13 cellular contexts compared by ENCODE assay signal in genomic region chr1:214537872-214538473, GRCh38.
"Had no signal": no experiment of that assay in that cellular context is flagged by ENCODE, and none has a peak within 500 bp of the region (broad histone marks: within the 10 kb centered on the region; RNA-seq: fewer than 3 reads in every experiment).

No MANE protein-coding gene starts in this region.

- H3K27ac ChIP-seq: pancreas had no signal

- H3K9me3 Mint-ChIP-seq: activated CD4-positive, alpha-beta T cell treated with anti-CD3 and anti-CD28 coated beads, Interleukin-2, amount 10 ng/mL, durations not matched to agents 24 days and 14 days; activated naive CD4-positive, alpha-beta T cell treated with anti-CD3 and anti-CD28 coated beads for 36 hours; activated naive CD8-positive, alpha-beta T cell treated with anti-CD3 and anti-CD28 coated beads, Interleukin-2, amount 50 U/mL, for 24 hours; stimulated activated effector memory CD8-positive, alpha-beta T cell treated with anti-CD3 and anti-CD28 coated beads, Interleukin-12 subunit alpha, Interleukin-12 subunit beta, amount 100 ng/mL, for 72 hours had no signal

- H3K27me3 ChIP-seq: pancreas had no signal

- H3K27ac Mint-ChIP-seq: activated CD4-positive, alpha-beta T cell treated with anti-CD3 and anti-CD28 coated beads, Interleukin-2, amount 10 ng/mL, durations not matched to agents 24 days and 14 days; activated naive CD4-positive, alpha-beta T cell treated with anti-CD3 and anti-CD28 coated beads for 36 hours; activated naive CD8-positive, alpha-beta T cell treated with anti-CD3 and anti-CD28 coated beads, Interleukin-2, amount 50 U/mL, for 24 hours; stimulated activated effector memory CD8-positive, alpha-beta T cell treated with anti-CD3 and anti-CD28 coated beads, Interleukin-12 subunit alpha, Interleukin-12 subunit beta, amount 100 ng/mL, for 72 hours had no signal

- H3K4me3 Mint-ChIP-seq: activated CD4-positive, alpha-beta T cell treated with anti-CD3 and anti-CD28 coated beads, Interleukin-2, amount 10 ng/mL, durations not matched to agents 24 days and 14 days; activated naive CD4-positive, alpha-beta T cell treated with anti-CD3 and anti-CD28 coated beads for 36 hours; activated naive CD8-positive, alpha-beta T cell treated with anti-CD3 and anti-CD28 coated beads, Interleukin-2, amount 50 U/mL, for 24 hours; stimulated activated effector memory CD8-positive, alpha-beta T cell treated with anti-CD3 and anti-CD28 coated beads, Interleukin-12 subunit alpha, Interleukin-12 subunit beta, amount 100 ng/mL, for 72 hours had no signal

- H3K9me3 ChIP-seq: pancreas had no signal

- ATAC-seq: activated naive CD8-positive, alpha-beta T cell treated with anti-CD3 and anti-CD28 coated beads, Interleukin-2, amount 50 U/mL, for 24 hours; pancreas; stimulated activated effector memory CD8-positive, alpha-beta T cell treated with anti-CD3 and anti-CD28 coated beads, Interleukin-12 subunit alpha, Interleukin-12 subunit beta, amount 100 ng/mL, for 72 hours had no signal

- H3K4me3 ChIP-seq: pancreas had no signal

- H3K36me3 Mint-ChIP-seq: stimulated activated effector memory CD8-positive, alpha-beta T cell treated with anti-CD3 and anti-CD28 coated beads, Interleukin-12 subunit alpha, Interleukin-12 subunit beta, amount 100 ng/mL, for 72 hours had no signal

- H3K4me1 Mint-ChIP-seq: activated CD4-positive, alpha-beta T cell treated with anti-CD3 and anti-CD28 coated beads, Interleukin-2, amount 10 ng/mL, durations not matched to agents 24 days and 14 days; activated naive CD8-positive, alpha-beta T cell treated with anti-CD3 and anti-CD28 coated beads, Interleukin-2, amount 50 U/mL, for 24 hours; stimulated activated effector memory CD8-positive, alpha-beta T cell treated with anti-CD3 and anti-CD28 coated beads, Interleukin-12 subunit alpha, Interleukin-12 subunit beta, amount 100 ng/mL, for 72 hours had no signal

- FAIRE-seq: pancreas, urothelium cell line had no signal

- H3K36me3 ChIP-seq: pancreas had no signal

- DNase-seq: activated CD4-positive, alpha-beta T cell treated with anti-CD3 and anti-CD28 coated beads, Interleukin-2, amount 10 ng/mL, durations not matched to agents 24 days and 14 days; activated CD4-positive, CD25-positive, alpha-beta regulatory T cell; activated naive CD4-positive, alpha-beta T cell treated with anti-CD3 and anti-CD28 coated beads for 36 hours; activated naive CD8-positive, alpha-beta T cell treated with anti-CD3 and anti-CD28 coated beads, Interleukin-2, amount 50 U/mL, for 24 hours; aorta; glutamatergic neuron; hypothalamus; left ventricle myocardium superior; mesendoderm; pancreas; T-helper 2 cell had no signal

- H3K4me1 ChIP-seq: pancreas had no signal
